ENCODE assay signal across 23 cellular contexts in the genomic region with DNA sequence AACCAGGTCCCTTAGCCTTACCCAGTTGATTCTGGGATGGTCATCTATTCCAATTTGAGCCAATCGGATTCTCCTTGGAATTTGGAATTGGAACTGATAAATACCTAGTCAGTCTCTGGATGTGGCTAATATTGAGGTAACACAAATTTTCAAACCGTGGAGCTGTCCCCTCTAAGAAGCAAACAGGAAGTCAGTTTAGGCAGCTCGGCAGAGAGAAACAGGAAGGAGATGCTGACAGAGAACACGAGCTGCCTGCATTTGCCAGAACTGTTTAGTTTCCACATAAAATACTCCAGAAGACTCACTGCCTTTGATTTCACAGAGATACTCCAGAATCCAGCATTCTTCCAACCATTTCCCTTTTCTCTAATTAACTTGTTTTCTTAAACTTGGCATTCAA.
"Had no signal": no experiment of that assay in that cellular context is flagged by ENCODE, and none has a peak within 500 bp of the region (broad histone marks: within the 10 kb centered on the region; RNA-seq: fewer than 3 reads in every experiment).

No MANE protein-coding gene starts in this region.

- H3K4me3 Mint-ChIP-seq: activated CD4-positive, alpha-beta memory T cell treated with anti-CD3 and anti-CD28 coated beads, Interleukin-2, amount 10 ng/mL, durations not matched to agents 7 days and 5 days; activated CD4-positive, alpha-beta T cell treated with anti-CD3 and anti-CD28 coated beads, Interleukin-2, amount 10 ng/mL, durations not matched to agents 24 days and 14 days; activated naive CD4-positive, alpha-beta T cell treated with anti-CD3 and anti-CD28 coated beads, Interleukin-2, amount 10 ng/mL, durations not matched to agents 7 days and 5 days; activated T-cell treated with anti-CD3 and anti-CD28 coated beads, Interleukin-2, amount 50 U/mL, for 72 hours; endodermal cell; nephron progenitor cell had no signal

- H3K36me3 Mint-ChIP-seq: activated naive CD4-positive, alpha-beta T cell treated with anti-CD3 and anti-CD28 coated beads, Interleukin-2, amount 10 ng/mL, durations not matched to agents 7 days and 5 days had no signal

- H3K9me3 ChIP-seq: esophagus squamous epithelium, gastrocnemius medialis, pancreas, psoas muscle, upper lobe of left lung had no signal

- H3K4me3 ChIP-seq: esophagus squamous epithelium, gastrocnemius medialis, pancreas, psoas muscle, upper lobe of left lung had no signal

- H3K27ac ChIP-seq: esophagus squamous epithelium, gastrocnemius medialis, pancreas, psoas muscle, upper lobe of left lung had no signal

- H3K27me3 ChIP-seq: esophagus squamous epithelium, gastrocnemius medialis, pancreas, upper lobe of left lung had no signal

- H3K4me1 ChIP-seq: esophagus squamous epithelium, gastrocnemius medialis, pancreas, psoas muscle, upper lobe of left lung had no signal

- H3K36me3 ChIP-seq: esophagus squamous epithelium, gastrocnemius medialis, pancreas, upper lobe of left lung had no signal

- H3K27ac Mint-ChIP-seq: activated CD4-positive, alpha-beta memory T cell treated with anti-CD3 and anti-CD28 coated beads, Interleukin-2, amount 10 ng/mL, durations not matched to agents 7 days and 5 days; activated CD4-positive, alpha-beta T cell treated with anti-CD3 and anti-CD28 coated beads, Interleukin-2, amount 10 ng/mL, durations not matched to agents 24 days and 14 days; activated naive CD4-positive, alpha-beta T cell treated with anti-CD3 and anti-CD28 coated beads, Interleukin-2, amount 10 ng/mL, durations not matched to agents 7 days and 5 days; activated T-cell treated with anti-CD3 and anti-CD28 coated beads, Interleukin-2, amount 50 U/mL, for 72 hours; endodermal cell; nephron progenitor cell had no signal

- H3K27me3 Mint-ChIP-seq: activated CD4-positive, alpha-beta memory T cell treated with anti-CD3 and anti-CD28 coated beads, Interleukin-2, amount 10 ng/mL, durations not matched to agents 7 days and 5 days; activated CD4-positive, alpha-beta T cell treated with anti-CD3 and anti-CD28 coated beads, Interleukin-2, amount 10 ng/mL, durations not matched to agents 24 days and 14 days; activated naive CD4-positive, alpha-beta T cell treated with anti-CD3 and anti-CD28 coated beads, Interleukin-2, amount 10 ng/mL, durations not matched to agents 7 days and 5 days had no signal

- ATAC-seq: activated T-cell treated with anti-CD3 and anti-CD28 coated beads, Interleukin-2, amount 50 U/mL, for 72 hours; gastrocnemius medialis; left ventricle myocardium superior; pancreas; psoas muscle; right cardiac atrium; stimulated activated naive CD8-positive, alpha-beta T cell treated with anti-CD3 and anti-CD28 coated beads, Interleukin-15, Interleukin-2, amounts not matched to agents 100 U/mL and 50 U/mL, for 24 hours had no signal

- DNase-seq: activated CD4-positive, alpha-beta memory T cell treated with anti-CD3 and anti-CD28 coated beads, Interleukin-2, amount 10 ng/mL, durations not matched to agents 7 days and 5 days; activated CD4-positive, alpha-beta T cell treated with anti-CD3 and anti-CD28 coated beads, Interleukin-2, amount 10 ng/mL, durations not matched to agents 24 days and 14 days; activated effector memory CD4-positive, alpha-beta T cell treated with anti-CD3 and anti-CD28 coated beads, Interleukin-2, amount 50 U/mL, for 16 hours; activated naive CD4-positive, alpha-beta T cell treated with anti-CD3 and anti-CD28 coated beads, Interleukin-2, amount 10 ng/mL, durations not matched to agents 7 days and 5 days; activated T-cell treated with anti-CD3 and anti-CD28 coated beads, Interleukin-2, amount 50 U/mL, for 72 hours; amygdala; cortex of kidney; endodermal cell; esophagus squamous epithelium; gastrocnemius medialis; hippocampal formation; left ventricle myocardium superior; mammary epithelial cell; midbrain; nephron progenitor cell; pancreas; psoas muscle; right cardiac atrium; stimulated activated CD4-positive, alpha-beta T cell treated with anti-CD3 and anti-CD28 coated beads, Interleukin-12 subunit alpha, Interleukin-12 subunit beta, amount 100 ng/mL, for 4 hours; stimulated activated CD4-positive, alpha-beta T cell treated with anti-CD3 and anti-CD28 coated beads, Interleukin-4, amount 100 ng/mL, for 4 hours; stimulated activated naive CD8-positive, alpha-beta T cell treated with anti-CD3 and anti-CD28 coated beads, Interleukin-15, Interleukin-2, amounts not matched to agents 100 U/mL and 50 U/mL, for 24 hours; T-helper 9 cell; upper lobe of left lung had no signal

- H3K4me1 Mint-ChIP-seq: activated CD4-positive, alpha-beta memory T cell treated with anti-CD3 and anti-CD28 coated beads, Interleukin-2, amount 10 ng/mL, durations not matched to agents 7 days and 5 days; activated CD4-positive, alpha-beta T cell treated with anti-CD3 and anti-CD28 coated beads, Interleukin-2, amount 10 ng/mL, durations not matched to agents 24 days and 14 days; activated naive CD4-positive, alpha-beta T cell treated with anti-CD3 and anti-CD28 coated beads, Interleukin-2, amount 10 ng/mL, durations not matched to agents 7 days and 5 days; endodermal cell had no signal
